Comparison of ENCODE assay signal across 9 cellular contexts in genomic region chr19:48500830-48501445, GRCh38. TPM values are rescaled to one million over a fixed set of nuclear protein-coding genes. Genes with fewer than 3 reads are reported as not detected.
DNase-seq lines count a peak whose midpoint lies in the region; ATAC-seq and TF ChIP-seq lines count a peak whose summit lies in the region.
"Had no signal": no experiment of that assay in that cellular context is flagged by ENCODE, and none has a peak within 500 bp of the region (broad histone marks: within the 10 kb centered on the region; RNA-seq: fewer than 3 reads in every experiment).

No MANE protein-coding gene starts in this region.

- H3K79me2 ChIP-seq in OCI-LY3 (ENCODE audit: low read length) (no peaks in the 10 kb centered on the region), osteoblast (ENCODE audit: insufficient read depth, low read length) (no peaks in the 10 kb centered on the region)

- no peak for DNase-seq in GM12864 (ENCODE audit: low read depth)
- DNase-seq in epithelial cell of proximal tubule (ENCODE audit: low read depth): no peak
- DNase-seq in osteoblast (ENCODE audit: insufficient read length, low spot score, missing footprints): peak; percentile 58
- no peak for DNase-seq in DMS153 (lab: John Stamatoyannopoulos, UW)
- no peak for DNase-seq in GOT3 (lab: John Stamatoyannopoulos, UW)
- DNase-seq: GDM1 had no signal

- H3K36me3 ChIP-seq in OCI-LY3 (replicated peaks; ENCODE audit: low read depth, low read length) (no peaks in the 10 kb centered on the region), osteoblast (ENCODE audit: insufficient read depth, low read length) (no peaks in the 10 kb centered on the region)

- H4K20me1 ChIP-seq in OCI-LY3 (ENCODE audit: insufficient read depth, low read length) (no peaks in the 10 kb centered on the region), osteoblast (ENCODE audit: insufficient read depth, low read length) (peaks cover 5% of the 10 kb centered on the region)

- peaks cover 30% of the 10 kb centered on the region for H3K4me1 ChIP-seq in OCI-LY3 (ENCODE audit: low read length)
- no peaks in the 10 kb centered on the region for H3K4me1 ChIP-seq in osteoblast (ENCODE audit: insufficient read depth, low read length)

- H3K27ac ChIP-seq in OCI-LY3 (ENCODE audit: low read length) (no peak overlapping the region), osteoblast (ENCODE audit: low read depth, low read length) (no peak overlapping the region)

- H2AFZ ChIP-seq in OCI-LY3 (ENCODE audit: low read depth, low read length) (no peak overlapping the region), osteoblast (ENCODE audit: low read length) (no peak overlapping the region)

- TF ChIP-seq CTCF in GM12864 (IDR thresholded peaks at IDR 0.05; ENCODE audit: low read depth, low read length, missing control alignments) (no peak), OCI-LY3 (IDR thresholded peaks at IDR 0.05; ENCODE audit: low read depth, low read length) (no peak), epithelial cell of proximal tubule (conservative IDR thresholded peaks at IDR 0.05; ENCODE audit: low read depth, low read length) (no peak), osteoblast (IDR thresholded peaks at IDR 0.05; ENCODE audit: extremely low read depth, low read depth, low read length) (no peak)

- H3K9ac ChIP-seq in OCI-LY3 (ENCODE audit: low read length): no peak overlapping the region; the same call in 1 of the 2 replicates

- no peak for ATAC-seq in HG02588 (IDR thresholded peaks at IDR 0.05; ENCODE audit: unreplicated experiment)
- ATAC-seq in GM21717 (IDR thresholded peaks at IDR 0.05; ENCODE audit: unreplicated experiment): no peak

- peak overlapping the region; percentile 20 for H3K4me3 ChIP-seq in GM12864 (ENCODE audit: low read depth, low read length)
- peak overlapping the region; percentile 74 for H3K4me3 ChIP-seq in OCI-LY3 (ENCODE audit: low read length)
- H3K4me3 ChIP-seq in epithelial cell of proximal tubule (ENCODE audit: low read depth, low read length): peak overlapping the region; percentile 52
- no peak overlapping the region for H3K4me3 ChIP-seq in osteoblast (ENCODE audit: insufficient read depth, low read length)

- peak overlapping the region; percentile 92 for H3K4me2 ChIP-seq in OCI-LY3 (ENCODE audit: low read length)
- no peak overlapping the region for H3K4me2 ChIP-seq in osteoblast (ENCODE audit: insufficient read depth, low read length)

- no peaks in the 10 kb centered on the region for H3K9me3 ChIP-seq in OCI-LY3 (ENCODE audit: insufficient read depth, low read length)
- H3K9me3 ChIP-seq in osteoblast (ENCODE audit: low read depth, low read length): no peaks in the 10 kb centered on the region

- H3K27me3 ChIP-seq in OCI-LY3 (ENCODE audit: low read depth, low read length): no peaks in the 10 kb centered on the region
- peaks cover 35% of the 10 kb centered on the region for H3K27me3 ChIP-seq in osteoblast (ENCODE audit: insufficient read depth, low read length)

RNA-seq across cellular contexts. Expression of gene LMTK3, which starts 10.7 kb away (rescaled TPM):
- total RNA-seq in epithelial cell of proximal tubule (1.5 and 4.2 TPM in 2 replicates), osteoblast (not detected in 2 replicates)

RNA-seq across cellular contexts. Expression of gene CYTH2, which starts 31.8 kb away (rescaled TPM):
- total RNA-seq in epithelial cell of proximal tubule (43.6 and 81.6 TPM in 2 replicates), osteoblast (63.6 and 66.2 TPM in 2 replicates)

RNA-seq across cellular contexts. Expression of gene KCNJ14, which starts 45.6 kb away (rescaled TPM):
- 0.06 and 0.07 TPM in 2 replicates for total RNA-seq in epithelial cell of proximal tubule
- 0.59 and 0.72 TPM in 2 replicates for total RNA-seq in osteoblast

RNA-seq across cellular contexts. Expression of gene SULT2B1, which starts 51.0 kb away (rescaled TPM):
- 0.29 TPM in 1 of 2 replicates, not detected in the other for total RNA-seq in epithelial cell of proximal tubule
- under 0.01 TPM in 1 of 2 replicates, not detected in the other for total RNA-seq in osteoblast

RNA-seq across cellular contexts. Expression of gene GRWD1, which starts 55.2 kb away (rescaled TPM):
- total RNA-seq in epithelial cell of proximal tubule: 51.2 and 58.7 TPM in 2 replicates
- total RNA-seq in osteoblast: 23.3 and 25.0 TPM in 2 replicates
